Comparison of ENCODE assay signal across 1 cellular context in genomic region chr4:1248262-1249147, GRCh38.
TF ChIP-seq lines count a peak whose summit lies in the region.

Gene CTBP1 (minus strand): TSS chr4:1249130. CDS start chr4:1241331, 7,799 bp downstream.

TF ChIP-seq in HepG2, 621 proteins besides CTCF, POLR2A, EP300 and RAD21 (continued from another document and continues in another):
- TF ChIP-seq TIGD3 (CRISPR knock-in tag; IDR thresholded peaks at IDR 0.05; ENCODE audit: borderline replicate concordance) (no peak), IRF9 (CRISPR knock-in tag; IDR thresholded peaks at IDR 0.05; ENCODE audit: borderline replicate concordance) (no peak), ELF4 (CRISPR knock-in tag; IDR thresholded peaks at IDR 0.05; ENCODE audit: borderline replicate concordance) (no peak), CHCHD3 (CRISPR knock-in tag; IDR thresholded peaks at IDR 0.05) (0 out of 2 replicates have a peak, but pooled peaks have one; percentile 64), ZNF333 (CRISPR knock-in tag; IDR thresholded peaks at IDR 0.05; ENCODE audit: borderline replicate concordance) (no peak), SP2 (CRISPR knock-in tag; IDR thresholded peaks at IDR 0.05) (no peak), NKX3-1 (CRISPR knock-in tag; IDR thresholded peaks at IDR 0.05) (no peak), SPEN (CRISPR knock-in tag; IDR thresholded peaks at IDR 0.05; ENCODE audit: low read depth) (no peak; the same call in 1 of the 2 replicates), SKI (IDR thresholded peaks at IDR 0.05; ENCODE audit: partially characterized antibody) (peak; percentile 6), HDAC2 (CRISPR knock-in tag; IDR thresholded peaks at IDR 0.05) (no peak), ZNF572 (CRISPR knock-in tag; IDR thresholded peaks at IDR 0.05) (no peak), PRMT3 (CRISPR knock-in tag; IDR thresholded peaks at IDR 0.05; ENCODE audit: borderline replicate concordance, low read depth) (no peak), ATAD3A (CRISPR knock-in tag; IDR thresholded peaks at IDR 0.05) (no peak), MXD4 (CRISPR knock-in tag; IDR thresholded peaks at IDR 0.05) (no peak), ELF3 (CRISPR knock-in tag; IDR thresholded peaks at IDR 0.05) (no peak), CENPX (CRISPR knock-in tag; IDR thresholded peaks at IDR 0.05) (no peak), TCF7 (IDR thresholded peaks at IDR 0.05; ENCODE audit: low read depth) (no peak), KMT2B (CRISPR knock-in tag; IDR thresholded peaks at IDR 0.05) (no peak), ZNF468 (CRISPR knock-in tag; IDR thresholded peaks at IDR 0.05) (no peak), ZNF724P (CRISPR knock-in tag; IDR thresholded peaks at IDR 0.05; ENCODE audit: borderline replicate concordance) (no peak), ISL2 (CRISPR knock-in tag; IDR thresholded peaks at IDR 0.05) (no peak), ZBTB7B (CRISPR knock-in tag; IDR thresholded peaks at IDR 0.05) (no peak), SMAD9 (CRISPR knock-in tag; IDR thresholded peaks at IDR 0.05) (no peak), JDP2 (CRISPR knock-in tag; IDR thresholded peaks at IDR 0.05; ENCODE audit: borderline replicate concordance) (no peak), KLF9 (CRISPR knock-in tag; IDR thresholded peaks at IDR 0.05; ENCODE audit: low read depth) (no peak), ZNF563 (CRISPR knock-in tag; IDR thresholded peaks at IDR 0.05) (peak; percentile 5; the same call in 1 of the 2 replicates), PITX1 (CRISPR knock-in tag; IDR thresholded peaks at IDR 0.05) (no peak), ZUFSP (CRISPR knock-in tag; IDR thresholded peaks at IDR 0.05; ENCODE audit: borderline replicate concordance) (no peak), MIXL1 (CRISPR knock-in tag; IDR thresholded peaks at IDR 0.05) (no peak), ZNF281 (CRISPR knock-in tag; IDR thresholded peaks at IDR 0.05; ENCODE audit: borderline replicate concordance) (peak; percentile 84), HNF4G (IDR thresholded peaks at IDR 0.05; ENCODE audit: borderline replicate concordance, low read depth, low read length) (no peak), HNF4G (CRISPR knock-in tag; IDR thresholded peaks at IDR 0.05; ENCODE audit: borderline replicate concordance, low read depth) (no peak), ZNF678 (CRISPR knock-in tag; IDR thresholded peaks at IDR 0.05) (no peak), DRAP1 (CRISPR knock-in tag; IDR thresholded peaks at IDR 0.05) (no peak), TCF7L2 (IDR thresholded peaks at IDR 0.05; ENCODE audit: low read depth, low read length) (no peak), ZNF512 (CRISPR knock-in tag; IDR thresholded peaks at IDR 0.05) (no peak), ZNF614 (CRISPR knock-in tag; IDR thresholded peaks at IDR 0.05; ENCODE audit: borderline replicate concordance) (no peak), MXD3 (CRISPR knock-in tag; IDR thresholded peaks at IDR 0.05) (peak; percentile 66; the same call in 1 of the 2 replicates), HOXA7 (CRISPR knock-in tag; IDR thresholded peaks at IDR 0.05) (no peak), ZFY (CRISPR knock-in tag; IDR thresholded peaks at IDR 0.05) (peak; percentile 90), ZBTB33 (CRISPR knock-in tag; IDR thresholded peaks at IDR 0.05) (no peak), ZNF382 (CRISPR knock-in tag; IDR thresholded peaks at IDR 0.05; ENCODE audit: borderline replicate concordance) (no peak)
- TF ChIP-seq, protein P1, sequence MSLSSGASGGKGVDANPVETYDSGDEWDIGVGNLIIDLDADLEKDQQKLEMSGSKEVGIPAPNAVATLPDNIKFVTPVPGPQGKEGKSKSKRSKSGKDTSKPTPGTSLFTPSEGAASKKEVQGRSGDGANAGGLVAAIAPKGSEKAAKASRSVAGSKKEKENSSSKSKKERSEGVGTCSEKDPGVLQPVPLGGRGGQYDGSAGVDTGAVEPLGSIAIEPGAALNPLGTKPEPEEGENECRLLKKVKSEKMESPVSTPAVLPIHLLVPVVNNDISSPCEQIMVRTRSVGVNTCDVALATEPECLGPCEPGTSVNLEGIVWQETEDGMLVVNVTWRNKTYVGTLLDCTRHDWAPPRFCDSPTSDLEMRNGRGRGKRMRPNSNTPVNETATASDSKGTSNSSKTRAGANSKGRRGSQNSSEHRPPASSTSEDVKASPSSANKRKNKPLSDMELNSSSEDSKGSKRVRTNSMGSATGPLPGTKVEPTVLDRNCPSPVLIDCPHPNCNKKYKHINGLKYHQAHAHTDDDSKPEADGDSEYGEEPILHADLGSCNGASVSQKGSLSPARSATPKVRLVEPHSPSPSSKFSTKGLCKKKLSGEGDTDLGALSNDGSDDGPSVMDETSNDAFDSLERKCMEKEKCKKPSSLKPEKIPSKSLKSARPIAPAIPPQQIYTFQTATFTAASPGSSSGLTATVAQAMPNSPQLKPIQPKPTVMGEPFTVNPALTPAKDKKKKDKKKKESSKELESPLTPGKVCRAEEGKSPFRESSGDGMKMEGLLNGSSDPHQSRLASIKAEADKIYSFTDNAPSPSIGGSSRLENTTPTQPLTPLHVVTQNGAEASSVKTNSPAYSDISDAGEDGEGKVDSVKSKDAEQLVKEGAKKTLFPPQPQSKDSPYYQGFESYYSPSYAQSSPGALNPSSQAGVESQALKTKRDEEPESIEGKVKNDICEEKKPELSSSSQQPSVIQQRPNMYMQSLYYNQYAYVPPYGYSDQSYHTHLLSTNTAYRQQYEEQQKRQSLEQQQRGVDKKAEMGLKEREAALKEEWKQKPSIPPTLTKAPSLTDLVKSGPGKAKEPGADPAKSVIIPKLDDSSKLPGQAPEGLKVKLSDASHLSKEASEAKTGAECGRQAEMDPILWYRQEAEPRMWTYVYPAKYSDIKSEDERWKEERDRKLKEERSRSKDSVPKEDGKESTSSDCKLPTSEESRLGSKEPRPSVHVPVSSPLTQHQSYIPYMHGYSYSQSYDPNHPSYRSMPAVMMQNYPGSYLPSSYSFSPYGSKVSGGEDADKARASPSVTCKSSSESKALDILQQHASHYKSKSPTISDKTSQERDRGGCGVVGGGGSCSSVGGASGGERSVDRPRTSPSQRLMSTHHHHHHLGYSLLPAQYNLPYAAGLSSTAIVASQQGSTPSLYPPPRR (CRISPR knock-in tag; IDR thresholded peaks at IDR 0.05; ENCODE audit: borderline replicate concordance) = no peak
- TF ChIP-seq, protein P2, sequence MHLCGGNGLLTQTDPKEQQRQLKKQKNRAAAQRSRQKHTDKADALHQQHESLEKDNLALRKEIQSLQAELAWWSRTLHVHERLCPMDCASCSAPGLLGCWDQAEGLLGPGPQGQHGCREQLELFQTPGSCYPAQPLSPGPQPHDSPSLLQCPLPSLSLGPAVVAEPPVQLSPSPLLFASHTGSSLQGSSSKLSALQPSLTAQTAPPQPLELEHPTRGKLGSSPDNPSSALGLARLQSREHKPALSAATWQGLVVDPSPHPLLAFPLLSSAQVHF (CRISPR knock-in tag; IDR thresholded peaks at IDR 0.05) = no peak
